11 cellular contexts compared by ENCODE assay signal in genomic region chr7:116354171-116354545, GRCh38.
A peak's percentile ranks its signal among the peaks of the same experiment; 100 is the strongest.
DNase-seq lines count a peak whose midpoint lies in the region; ATAC-seq, FAIRE-seq and TF ChIP-seq lines count a peak whose summit lies in the region.
"Had no signal": no experiment of that assay in that cellular context is flagged by ENCODE, and none has a peak within 500 bp of the region (broad histone marks: within the 10 kb centered on the region; RNA-seq: fewer than 3 reads in every experiment).

No MANE protein-coding gene starts in this region.

- H3K9me1 ChIP-seq in endothelial cell of umbilical vein (replicated peaks; ENCODE audit: control insufficient read depth, extremely low read depth, insufficient read depth, low read length) = no peaks in the 10 kb centered on the region

- no peaks in the 10 kb centered on the region for H3K9me3 ChIP-seq in endothelial cell of umbilical vein (replicated peaks; ENCODE audit: control insufficient read depth, insufficient read depth, low read length)
- no peaks in the 10 kb centered on the region for H3K9me3 ChIP-seq in mesodermal cell (ENCODE audit: control insufficient read depth, low read length)
- no peaks in the 10 kb centered on the region for H3K9me3 ChIP-seq in tibial nerve

- H3K4me1 Mint-ChIP-seq in activated naive CD8-positive, alpha-beta T cell treated with anti-CD3 and anti-CD28 coated beads for 36 hours = no peaks in the 10 kb centered on the region
- H3K4me1 Mint-ChIP-seq: activated B cell treated with CpG ODN at 0.5 μM for 24 hours had no signal

- H3K79me2 ChIP-seq in endothelial cell of umbilical vein (ENCODE audit: control insufficient read depth, insufficient read depth, low read length) = no peaks in the 10 kb centered on the region

- peak overlapping the region; percentile 15 for H2AFZ ChIP-seq in endothelial cell of umbilical vein (ENCODE audit: low read depth, low read length)

- no peaks in the 10 kb centered on the region for H3K9me3 Mint-ChIP-seq in activated naive CD8-positive, alpha-beta T cell treated with anti-CD3 and anti-CD28 coated beads for 36 hours
- H3K9me3 Mint-ChIP-seq: activated B cell treated with CpG ODN at 0.5 μM for 24 hours had no signal

- CTCF ChIA-PET in endothelial cell of umbilical vein (lab: Charles Lee) = interaction anchor here (0.8 to 3.6 kb wide), 14 partner anchors 14 to 238 kb away, joined by 3 to 31 read pairs (median 4); partner anchors contain the start of gene CAV2

- H3K9ac ChIP-seq in endothelial cell of umbilical vein (replicated peaks; ENCODE audit: extremely low read depth, insufficient read depth, low read length) = peak overlapping the region; percentile 96

- ATAC-seq in GM21381 (IDR thresholded peaks at IDR 0.05; ENCODE audit: unreplicated experiment) = no peak
- ATAC-seq: natural killer cell treated with Interleukin-12 subunit alpha and Interleukin-12 subunit beta and Interleukin-15 and Interleukin-18, amount 100 ng/mL, for 72 hours had no signal

- H3K36me3 ChIP-seq in endothelial cell of umbilical vein (ENCODE audit: control insufficient read depth in 2 of 2, extremely low read depth in 1 of 2, insufficient read depth in 2 of 2, low read length in 2 of 2) = no peaks in the 10 kb centered on the region
- no peaks in the 10 kb centered on the region for H3K36me3 ChIP-seq in mesodermal cell (ENCODE audit: control insufficient read depth, insufficient read depth, low read length)
- no peaks in the 10 kb centered on the region for H3K36me3 ChIP-seq in tibial nerve

- no TSS peak for BruUV-seq in endothelial cell of umbilical vein (replicated peaks; lab: Mats Ljungman, UMichigan)

- dilution Hi-C loops in endothelial cell of umbilical vein (cut with MboI; ENCODE audit: extremely low pct_ligation_motif_present, low sequenced_read_pairs) = no loop called here

- peaks cover 17% of the 10 kb centered on the region for H3K27me3 Mint-ChIP-seq in activated naive CD8-positive, alpha-beta T cell treated with anti-CD3 and anti-CD28 coated beads for 36 hours

- FAIRE-seq in endothelial cell of umbilical vein (lab: Jason Lieb, UNC) (no peak), urothelium cell line (lab: Jason Lieb, UNC) (no peak)

- H3K4me1 ChIP-seq in endothelial cell of umbilical vein (ENCODE audit: control insufficient read depth, extremely low read depth, insufficient read depth, low read length) = peaks cover 63% of the 10 kb centered on the region
- peaks cover 39% of the 10 kb centered on the region for H3K4me1 ChIP-seq in mesodermal cell (ENCODE audit: control insufficient read depth, insufficient read depth, low read length, poor library complexity, severe bottlenecking)
- peaks cover 0 to 43% (median 27%) of the 10 kb centered on the region in 4 donors for H3K4me1 ChIP-seq in tibial nerve

- POLR2A ChIA-PET in endothelial cell of umbilical vein (lab: Charles Lee) = interaction anchor here (0.6 to 1.4 kb wide), 8 partner anchors 15 to 795 kb away, joined by 3 to 12 read pairs (median 4); no protein-coding TSS in a partner anchor

- TF ChIP-seq EP300 in tibial nerve (IDR thresholded peaks at IDR 0.05) = no peak

- no peaks in the 10 kb centered on the region for H4K20me1 ChIP-seq in endothelial cell of umbilical vein (replicated peaks; ENCODE audit: control insufficient read depth, extremely low read depth, insufficient read depth, low read length)

- H3K4me3 ChIP-seq in endothelial cell of umbilical vein (replicated peaks in 1 of 3; ENCODE audit: insufficient read depth in 1 of 3, low read depth in 1 of 3, low read length in 3 of 3) (peak overlapping the region in 1 of 3 experiments; percentile 16), mesodermal cell (ENCODE audit: extremely low read depth, insufficient read depth, low read length, poor library complexity, severe bottlenecking) (no peak overlapping the region), tibial nerve (no peak overlapping the region)

- no peak for TF ChIP-seq POLR2A in endothelial cell of umbilical vein (IDR thresholded peaks at IDR 0.05; ENCODE audit: low read depth, low read length)
- no peak for TF ChIP-seq POLR2A in tibial nerve (IDR thresholded peaks at IDR 0.05)

- no peak overlapping the region for H3K4me3 Mint-ChIP-seq in activated naive CD8-positive, alpha-beta T cell treated with anti-CD3 and anti-CD28 coated beads for 36 hours
- H3K4me3 Mint-ChIP-seq: activated B cell treated with CpG ODN at 0.5 μM for 24 hours; natural killer cell treated with Interleukin-12 subunit alpha and Interleukin-12 subunit beta and Interleukin-15 and Interleukin-18, amount 100 ng/mL, for 72 hours had no signal

- no peaks in the 10 kb centered on the region for H3K36me3 Mint-ChIP-seq in activated naive CD8-positive, alpha-beta T cell treated with anti-CD3 and anti-CD28 coated beads for 36 hours
- H3K36me3 Mint-ChIP-seq: natural killer cell treated with Interleukin-12 subunit alpha and Interleukin-12 subunit beta and Interleukin-15 and Interleukin-18, amount 100 ng/mL, for 72 hours had no signal

- whole genome bisulfite sequencing in mesodermal cell (ENCODE audit: insufficient coverage in 2 of 2), 2 experiments = 95 to 100% methylated on average over 3 to 5 of the region's 6 CpGs
- 28 to 41% methylated on average over 6 of the region's 6 CpGs for WGBS in tibial nerve, 2 donors

- no peak overlapping the region for H3K27ac Mint-ChIP-seq in activated naive CD8-positive, alpha-beta T cell treated with anti-CD3 and anti-CD28 coated beads for 36 hours
- H3K27ac Mint-ChIP-seq: activated B cell treated with CpG ODN at 0.5 μM for 24 hours; natural killer cell treated with Interleukin-12 subunit alpha and Interleukin-12 subunit beta and Interleukin-15 and Interleukin-18, amount 100 ng/mL, for 72 hours had no signal

- H3K27me3 ChIP-seq in endothelial cell of umbilical vein (ENCODE audit: control insufficient read depth in 2 of 2, insufficient read depth in 2 of 2, low read length in 2 of 2) = no peaks in the 10 kb centered on the region
- H3K27me3 ChIP-seq in tibial nerve = no peaks in the 10 kb centered on the region

- H3K27ac ChIP-seq in endothelial cell of umbilical vein (ENCODE audit: insufficient read depth, low read depth, low read length) (peak overlapping the region; percentile 99), mesodermal cell (ENCODE audit: low read depth, low read length, severe bottlenecking) (peak overlapping the region; percentile 86), tibial nerve (peak overlapping the region in 3 of 4 donors; percentile 62 to 86 (median 76))

- DNase-seq in NCI-H460 (ENCODE audit: extremely low read depth, low read depth) (peak; percentile 44), endothelial cell of umbilical vein (ENCODE audit: low read depth, low spot score) (no peak), tibial nerve (ENCODE audit: low spot score in 2 of 2) (peak in 1 of 2 donors; percentile 21), urothelium cell line (ENCODE audit: low spot score) (no peak)
- no peak for DNase-seq in activated CD8-positive, alpha-beta memory T cell treated with anti-CD3 and anti-CD28 coated beads, Interleukin-2, amount 50 U/mL, for 48 hours
- no peak for DNase-seq in activated naive CD8-positive, alpha-beta T cell treated with anti-CD3 and anti-CD28 coated beads for 36 hours
- DNase-seq: activated B cell treated with CpG ODN at 0.5 μM for 24 hours; central memory CD4-positive, alpha-beta T cell had no signal

- TF ChIP-seq CTCF in endothelial cell of umbilical vein (IDR thresholded peaks at IDR 0.05; ENCODE audit: extremely low read depth in 1 of 2, insufficient read depth in 1 of 2, low read depth in 1 of 2, low read length in 2 of 2) (peak in 1 of 2 donors; percentile 21), tibial nerve (IDR thresholded peaks at IDR 0.05) (peak in 1 of 5 experiments; percentile 21)

- intact Hi-C loops in endothelial cell of umbilical vein (cut with micrococcal nuclease) = loop anchor here (1.0 to 2.0 kb wide), 7 partner anchors 14 to 170 kb away; no protein-coding TSS in a partner anchor

- peak overlapping the region; percentile 64 for H3K4me2 ChIP-seq in endothelial cell of umbilical vein (ENCODE audit: insufficient read depth, low read length)

TF ChIP-seq in endothelial cell of umbilical vein, 7 proteins besides CTCF, POLR2A, EP300 and RAD21:
- TF ChIP-seq FOS (IDR thresholded peaks at IDR 0.05; ENCODE audit: borderline replicate concordance, insufficient read depth, low read length) (no peak), MAX (IDR thresholded peaks at IDR 0.05; ENCODE audit: insufficient read depth, insufficient read length) (no peak)
